1 cellular context compared by ENCODE assay signal in genomic region chr22:20885557-20886323, GRCh38.
TF ChIP-seq lines count a peak whose summit lies in the region.

No MANE protein-coding gene starts in this region.

TF ChIP-seq in IMR-90, 13 proteins besides CTCF, POLR2A, EP300 and RAD21 (continued from another document):
- no peak for TF ChIP-seq ELK1 (IDR thresholded peaks at IDR 0.05; ENCODE audit: borderline replicate concordance, low read depth, low read length)
- TF ChIP-seq MAZ (IDR thresholded peaks at IDR 0.05; ENCODE audit: borderline replicate concordance, low read depth, low read length) = peak; percentile 50; the same call in 1 of the 2 replicates
